ENCODE assay signal across 19 cellular contexts in genomic region chr7:145986248-145986874, GRCh38.
"Had no signal": no experiment of that assay in that cellular context is flagged by ENCODE, and none has a peak within 500 bp of the region (broad histone marks: within the 10 kb centered on the region; RNA-seq: fewer than 3 reads in every experiment).

No MANE protein-coding gene starts in this region.

- H3K4me3 Mint-ChIP-seq: activated naive CD8-positive, alpha-beta T cell treated with anti-CD3 and anti-CD28 coated beads, Interleukin-2, amount 50 U/mL, for 24 hours; activated T-helper 1 cell treated with anti-CD3 and anti-CD28 coated beads, Interleukin-12 subunit alpha, Interleukin-12 subunit beta, Interleukin-2, Interleukin-4 antibody, amounts not matched to agents 30 ng/mL and 10 ng/mL and 1 ng/mL, durations not matched to agents 14 hours and 24 hours and 36 hours; nephron; stimulated activated memory B cell treated with anti-CD40 and anti-IgM and Interleukin-4, amounts not matched to agents 10 μg/mL and 1 μg/mL and 100 μg/mL, for 72 hours; T-helper 2 cell treated with Interferon-gamma antibody and Interleukin-4, amounts not matched to agents 5 μg/mL and 100 μg/mL, for 36 hours had no signal

- H3K36me3 Mint-ChIP-seq: stimulated activated memory B cell treated with anti-CD40 and anti-IgM and Interleukin-4, amounts not matched to agents 10 μg/mL and 1 μg/mL and 100 μg/mL, for 72 hours had no signal

- H3K27me3 Mint-ChIP-seq: activated naive CD8-positive, alpha-beta T cell treated with anti-CD3 and anti-CD28 coated beads, Interleukin-2, amount 50 U/mL, for 24 hours had no signal

- H3K27ac Mint-ChIP-seq: activated naive CD8-positive, alpha-beta T cell treated with anti-CD3 and anti-CD28 coated beads, Interleukin-2, amount 50 U/mL, for 24 hours; activated T-helper 1 cell treated with anti-CD3 and anti-CD28 coated beads, Interleukin-12 subunit alpha, Interleukin-12 subunit beta, Interleukin-2, Interleukin-4 antibody, amounts not matched to agents 30 ng/mL and 10 ng/mL and 1 ng/mL, durations not matched to agents 14 hours and 24 hours and 36 hours; nephron; stimulated activated memory B cell treated with anti-CD40 and anti-IgM and Interleukin-4, amounts not matched to agents 10 μg/mL and 1 μg/mL and 100 μg/mL, for 72 hours; T-helper 2 cell treated with Interferon-gamma antibody and Interleukin-4, amounts not matched to agents 5 μg/mL and 100 μg/mL, for 36 hours had no signal

- H3K27me3 ChIP-seq: gastrocnemius medialis, right atrium auricular region, tibial nerve, vagina had no signal

- H3K9me3 ChIP-seq: gastrocnemius medialis, right atrium auricular region, tibial nerve, vagina had no signal

- H3K27ac ChIP-seq: gastrocnemius medialis, right atrium auricular region, tibial nerve, vagina had no signal

- H3K4me1 ChIP-seq: gastrocnemius medialis, right atrium auricular region, tibial nerve, vagina had no signal

- H3K9me3 Mint-ChIP-seq: nephron; stimulated activated memory B cell treated with anti-CD40 and anti-IgM and Interleukin-4, amounts not matched to agents 10 μg/mL and 1 μg/mL and 100 μg/mL, for 72 hours had no signal

- H3K4me3 ChIP-seq: gastrocnemius medialis, right atrium auricular region, tibial nerve, vagina had no signal

- ATAC-seq: activated CD4-positive, CD25-positive, alpha-beta regulatory T cell treated with anti-CD3 and anti-CD28 coated beads, Interleukin-2, amount 50 U/mL, for 24 hours; activated naive CD8-positive, alpha-beta T cell treated with anti-CD3 and anti-CD28 coated beads, Interleukin-2, amount 50 U/mL, for 24 hours; gastrocnemius medialis; left ventricle myocardium superior; stimulated activated memory B cell treated with anti-CD40 and anti-IgM and Interleukin-4, amounts not matched to agents 10 μg/mL and 1 μg/mL and 100 μg/mL, for 72 hours had no signal

- H3K36me3 ChIP-seq: gastrocnemius medialis, right atrium auricular region, tibial nerve, vagina had no signal

- H3K4me1 Mint-ChIP-seq: activated naive CD8-positive, alpha-beta T cell treated with anti-CD3 and anti-CD28 coated beads, Interleukin-2, amount 50 U/mL, for 24 hours; nephron; stimulated activated memory B cell treated with anti-CD40 and anti-IgM and Interleukin-4, amounts not matched to agents 10 μg/mL and 1 μg/mL and 100 μg/mL, for 72 hours had no signal

- DNase-seq: activated CD4-positive, alpha-beta T cell treated with anti-CD3 and anti-CD28 coated beads, Interleukin-2, amount 50 U/mL, for 1 hour; activated CD8-positive, alpha-beta memory T cell treated with anti-CD3 and anti-CD28 coated beads for 24 hours; activated naive CD4-positive, alpha-beta T cell treated with Interleukin-2 at 50 U/mL for 16 hours; activated naive CD8-positive, alpha-beta T cell treated with anti-CD3 and anti-CD28 coated beads, Interleukin-2, amount 50 U/mL, for 24 hours; aorta; erythroblast; gastrocnemius medialis; left ventricle myocardium superior; mesenchymal stem cell; nucleus accumbens; stimulated activated CD4-positive, alpha-beta T cell treated with anti-CD3 and anti-CD28 coated beads, Interleukin-2, amount 100 ng/mL, for 48 hours had no signal
